Comparison of ENCODE assay signal across 21 cellular contexts in genomic region chr16:11705311-11705710, GRCh38. TPM values are rescaled to one million over a fixed set of nuclear protein-coding genes. Genes with fewer than 3 reads are reported as not detected.
DNase-seq lines count a peak whose midpoint lies in the region; ATAC-seq, FAIRE-seq and TF ChIP-seq lines count a peak whose summit lies in the region.
"Had no signal": no experiment of that assay in that cellular context is flagged by ENCODE, and none has a peak within 500 bp of the region (broad histone marks: within the 10 kb centered on the region; RNA-seq: fewer than 3 reads in every experiment).

No MANE protein-coding gene starts in this region.

- TF ChIP-seq CTCF in KMS-11 (conservative IDR thresholded peaks at IDR 0.05; ENCODE audit: low read depth, low read length), result no peak
- TF ChIP-seq CTCF in GM12878 (IDR thresholded peaks at IDR 0.05 in 2 of 3, conservative IDR thresholded peaks at IDR 0.05 in 1 of 3; ENCODE audit: control insufficient read depth in 2 of 3, extremely low read depth in 1 of 3, insufficient read depth in 1 of 3, low read depth in 3 of 3, low read length in 3 of 3), result no peak
- no peak for TF ChIP-seq CTCF in prostate gland (IDR thresholded peaks at IDR 0.05)

- intact Hi-C loops in GM12878 (cut with micrococcal nuclease; ENCODE audit: unreplicated experiment) (no loop called here), prostate gland (cut with DNase I) (no loop called here)

- peak overlapping the region in 2 of 3 donors; percentile 9 to 11 for H3K27ac Mint-ChIP-seq in CD4-positive, CD25-positive, alpha-beta regulatory T cell

- TF ChIP-seq POLR2A in GM12878 (IDR thresholded peaks at IDR 0.05; ENCODE audit: low read depth, low read length) (no peak), prostate gland (IDR thresholded peaks at IDR 0.05) (no peak)

- in situ Hi-C loops in GM12878 (cut with MboI), result no loop called here

- WGBS in GM12878 (ENCODE audit: insufficient coverage, insufficient replicate concordance, low lambda C conversion rate, missing lambda C conversion rate), result 69% methylated on average over 2 of the region's 2 CpGs
- WGBS in prostate gland, result 5% methylated on average over 2 of the region's 2 CpGs

- H3K9me3 ChIP-seq in CD4-positive, CD25-positive, alpha-beta regulatory T cell (ENCODE audit: control insufficient read depth in 2 of 2, low read length in 2 of 2), result no peaks in the 10 kb centered on the region
- H3K9me3 ChIP-seq in GM12878 (replicated peaks; ENCODE audit: control insufficient read depth, insufficient read depth, low read length), result no peaks in the 10 kb centered on the region
- no peaks in the 10 kb centered on the region for H3K9me3 ChIP-seq in prostate gland
- H3K9me3 ChIP-seq: Peyer's patch, SK-N-SH had no signal

- no peak overlapping the region for H3K4me3 ChIP-seq in CD4-positive, CD25-positive, alpha-beta regulatory T cell (ENCODE audit: low read depth, low read length)
- H3K4me3 ChIP-seq in KMS-11 (IDR thresholded peaks at IDR 0.05; ENCODE audit: insufficient read depth, low read depth, low read length) (no peak overlapping the region), GM12878 (no peak overlapping the region), prostate gland (no peak overlapping the region)
- H3K4me3 ChIP-seq: Peyer's patch had no signal

- no peak for DNase-seq in CD4-positive, CD25-positive, alpha-beta regulatory T cell
- DNase-seq in GM12878 (ENCODE audit: low read depth, low spot score), result no peak
- DNase-seq in prostate gland (ENCODE audit: low spot score), result peak; percentile 68
- no peak for DNase-seq in NCI-H2107 treated with DMSO at 0.1 percent for 48 hours (lab: John Stamatoyannopoulos, UW; ENCODE audit: unreplicated experiment)
- DNase-seq in effector CD8-positive, alpha-beta T cell (lab: John Stamatoyannopoulos, UW), result no peak
- no peak for DNase-seq in NOMO-1 treated with dmso at 0.1 percent for 144 hours (lab: John Stamatoyannopoulos, UW; ENCODE audit: unreplicated experiment)
- DNase-seq: COR-L47, DMS153, HCEC 1CT, MV-4-11, NCI-H1417 treated with DMSO at 0.1 percent for 48 hours, NCI-H1930, NCI-H2171 treated with DMSO at 0.1 percent for 48 hours, NCI-H446 treated with DMSO at 0.1 percent for 48 hours, NCI-H748 treated with DMSO at 0.1 percent for 48 hours, Peyer's patch, SHP77, SK-N-SH had no signal

- peaks cover 0 to 2% (median 0%) of the 10 kb centered on the region in 7 donors for H3K9me3 Mint-ChIP-seq in CD4-positive, CD25-positive, alpha-beta regulatory T cell
- H3K9me3 Mint-ChIP-seq: IgD-negative memory B cell had no signal

- H3K36me3 ChIP-seq in CD4-positive, CD25-positive, alpha-beta regulatory T cell (ENCODE audit: control insufficient read depth, insufficient read depth, low read length), result peaks cover 37% of the 10 kb centered on the region
- H3K36me3 ChIP-seq in KMS-11 (ENCODE audit: insufficient read depth) (no peaks in the 10 kb centered on the region; the same call in 1 of the 2 replicates), GM12878 (ENCODE audit: control insufficient read depth in 2 of 2, insufficient read depth in 2 of 2, low read length in 1 of 2) (peaks cover 6 to 28% of the 10 kb centered on the region in 2 experiments; a peak in 3 of 4 replicates), prostate gland (no peaks in the 10 kb centered on the region)

- BruUV-seq in GM12878 (replicated peaks; lab: Mats Ljungman, UMichigan), result TSS peak; percentile 23

- TF ChIP-seq EP300 in GM12878 (IDR thresholded peaks at IDR 0.05; ENCODE audit: borderline replicate concordance in 1 of 2, control insufficient read depth in 1 of 2, low read depth in 2 of 2, low read length in 2 of 2), result no peak

- H2AFZ ChIP-seq in KMS-11 (ENCODE audit: low read depth), result no peak overlapping the region
- H2AFZ ChIP-seq in GM12878 (ENCODE audit: control insufficient read depth, low read depth, low read length), result no peak overlapping the region

- H3K4me1 Mint-ChIP-seq in CD4-positive, CD25-positive, alpha-beta regulatory T cell, result peaks cover 27 to 50% (median 41%) of the 10 kb centered on the region in 4 donors

- H3K4me3 Mint-ChIP-seq in CD4-positive, CD25-positive, alpha-beta regulatory T cell, result no peak overlapping the region
- H3K4me3 Mint-ChIP-seq: IgD-negative memory B cell had no signal

- FAIRE-seq in GM12878 (lab: Jason Lieb, UNC), result no peak

- H3K4me2 ChIP-seq in KMS-11, result peak overlapping the region; percentile 70
- no peak overlapping the region for H3K4me2 ChIP-seq in GM12878 (ENCODE audit: control insufficient read depth, insufficient read depth)
- H3K4me2 ChIP-seq: SK-N-SH had no signal

- CTCF ChIA-PET in GM12878 (lab: Yijun Ruan, JAX), result interaction anchor here (1.2 to 1.7 kb wide), 4 partner anchors 9 to 309 kb away, joined by 3 to 5 read pairs (median 4); no protein-coding TSS in a partner anchor

- H3K9ac ChIP-seq in KMS-11 (peak overlapping the region; percentile 6; the same call in 1 of the 2 replicates), GM12878 (ENCODE audit: control insufficient read depth, insufficient read depth, low read length) (no peak overlapping the region)
- H3K9ac ChIP-seq: SK-N-SH had no signal

- RAD21 ChIA-PET in GM12878 (lab: Charles Lee; ENCODE audit: unreplicated experiment), result no interaction called here

- H4K20me1 ChIP-seq in KMS-11 (ENCODE audit: insufficient read depth) (no peaks in the 10 kb centered on the region), GM12878 (ENCODE audit: control insufficient read depth, insufficient read depth) (no peaks in the 10 kb centered on the region)

- H3K4me1 ChIP-seq in CD4-positive, CD25-positive, alpha-beta regulatory T cell (ENCODE audit: control insufficient read depth, insufficient read depth, low read length, poor library complexity, severe bottlenecking), result no peaks in the 10 kb centered on the region
- H3K4me1 ChIP-seq in KMS-11 (ENCODE audit: low read depth, poor library complexity, severe bottlenecking) (peaks cover 94% of the 10 kb centered on the region), GM12878 (ENCODE audit: control insufficient read depth, insufficient read depth, low read length) (no peaks in the 10 kb centered on the region; the same call in 1 of the 2 replicates), prostate gland (replicated peaks) (peaks cover 16% of the 10 kb centered on the region)
- H3K4me1 ChIP-seq: Peyer's patch had no signal

- POLR2A ChIA-PET in GM12878 (lab: Charles Lee), result interaction anchor here (0.8 to 1.0 kb wide), 2 partner anchors 11 to 37 kb away, joined by 3 read pairs; partner anchors contain the start of gene TXNDC11

- H3K27ac ChIP-seq in CD4-positive, CD25-positive, alpha-beta regulatory T cell (ENCODE audit: insufficient read depth, low read length, poor library complexity, severe bottlenecking), result no peak overlapping the region
- H3K27ac ChIP-seq in KMS-11 (peak overlapping the region; percentile 66), GM12878 (ENCODE audit: control insufficient read depth, insufficient read depth) (no peak overlapping the region), prostate gland (peak overlapping the region; percentile 47 to 64)
- H3K27ac ChIP-seq: Peyer's patch had no signal

- ATAC-seq in CD4-positive, CD25-positive, alpha-beta regulatory T cell (ENCODE audit: low read depth in 2 of 2), result no peak
- ATAC-seq in GM12878 (no peak), GM19452 (IDR thresholded peaks at IDR 0.05; ENCODE audit: unreplicated experiment) (no peak)

- TF ChIP-seq RAD21 in GM12878 (IDR thresholded peaks at IDR 0.05; ENCODE audit: insufficient read depth, low read depth, low read length), result no peak

- SMC1A ChIA-PET in GM12878 (lab: Charles Lee; ENCODE audit: uncharacterized antibody, unreplicated experiment), result interaction anchor here (0.9 to 1.0 kb wide), 2 partner anchors 9 to 16 kb away, joined by 3 read pairs; no protein-coding TSS in a partner anchor

- H3K27me3 ChIP-seq in CD4-positive, CD25-positive, alpha-beta regulatory T cell (ENCODE audit: control insufficient read depth, insufficient read depth, low read length), result no peaks in the 10 kb centered on the region
- no peaks in the 10 kb centered on the region for H3K27me3 ChIP-seq in KMS-11 (ENCODE audit: insufficient read depth, low read depth)
- H3K27me3 ChIP-seq in GM12878 (replicated peaks in 1 of 2; ENCODE audit: control insufficient read depth in 2 of 2, insufficient read depth in 2 of 2, low read length in 1 of 2), result no peaks in the 10 kb centered on the region
- H3K27me3 ChIP-seq in prostate gland (replicated peaks; ENCODE audit: insufficient read depth), result no peaks in the 10 kb centered on the region
- H3K27me3 ChIP-seq: Peyer's patch had no signal

- peaks cover 45% of the 10 kb centered on the region for H3K36me3 Mint-ChIP-seq in CD4-positive, CD25-positive, alpha-beta regulatory T cell

- H3K79me2 ChIP-seq in KMS-11 (ENCODE audit: insufficient read depth, low read depth), result peaks cover 57% of the 10 kb centered on the region; the same call in 1 of the 2 replicates
- peaks cover 4% of the 10 kb centered on the region for H3K79me2 ChIP-seq in GM12878 (ENCODE audit: control insufficient read depth, insufficient read depth, low read length)

- no peaks in the 10 kb centered on the region for H3K27me3 Mint-ChIP-seq in CD4-positive, CD25-positive, alpha-beta regulatory T cell
- H3K27me3 Mint-ChIP-seq: IgD-negative memory B cell had no signal

RNA-seq across cellular contexts. Expression of gene SNN, which starts 37.1 kb away (rescaled TPM):
- 27.5 TPM for total RNA-seq in CD4-positive, CD25-positive, alpha-beta regulatory T cell
- polyA plus RNA-seq in CD4-positive, CD25-positive, alpha-beta regulatory T cell, result 10 to 100 TPM; 14.5 to 31.2 (median 23.8) TPM
- 34.4 and 35.4 TPM in 2 replicates for total RNA-seq in GM12878 (2013; cell fraction: nucleolus; rRNA removed)
- total RNA-seq in GM12878 (2014; rRNA removed) (25.6 and 28.2 TPM in 2 replicates), GM12878 (2014; rRNA removed; fragmentation: Illumina TruSeq; extraction: Trizol) (26.9 and 27.3 TPM in 2 replicates), GM12878 (2021) (38.5 and 40.4 TPM in 2 replicates), prostate gland (10 to 100 TPM; 20.8 TPM)
- 15.3 TPM for polyA plus RNA-seq in GM12878 (2011; ENCODE audit: low read depth)
- polyA plus RNA-seq in GM12878 (2011; rRNA removed) (32.8 and 43.4 TPM in 2 replicates), GM12878 (2014; fragmentation: Illumina TruSeq; extraction: Trizol) (26.5 and 32.4 TPM in 2 replicates), GM12878 (2014; fragmentation: Nextera tagmentation; extraction: Ambion mirVana) (1 to 10 TPM; 2.2 to 5.2 TPM), GM12878 (2014; rRNA removed) (40.0 and 42.4 TPM in 2 replicates), GM12878 (2016; fragmentation: Nextera tagmentation; extraction: Ambion mirVana) (10 to 100 TPM; 17.4 to 22.6 TPM)
- 35.7 and 49.6 TPM in 2 replicates for polyA plus RNA-seq in GM12878 (2011; cell fraction: cytosol; rRNA removed)
- 25.6 and 27.0 TPM in 2 replicates for polyA plus RNA-seq in GM12878 (2011; cell fraction: nucleus; rRNA removed)
- 19.4 and 29.5 TPM in 2 replicates for polyA plus RNA-seq in GM12878 (2012)
- polyA minus RNA-seq in GM12878 (2011; rRNA and poly(A)+ RNA removed), result 17.0 and 24.5 TPM in 2 replicates
- polyA minus RNA-seq in GM12878 (2011; cell fraction: cytosol; rRNA and poly(A)+ RNA removed), result 10.7 and 12.4 TPM in 2 replicates
- 9.7 and 16.1 TPM in 2 replicates for polyA minus RNA-seq in GM12878 (2011; cell fraction: nucleus; rRNA and poly(A)+ RNA removed)

RNA-seq across cellular contexts. Expression of gene TXNDC11, which starts 37.3 kb away (rescaled TPM):
- 178 TPM for total RNA-seq in CD4-positive, CD25-positive, alpha-beta regulatory T cell
- polyA plus RNA-seq in CD4-positive, CD25-positive, alpha-beta regulatory T cell, result 10 to 100 TPM; 64.9 to 77.2 (median 70.0) TPM
- 97.8 and 99.6 TPM in 2 replicates for total RNA-seq in GM12878 (2013; cell fraction: nucleolus; rRNA removed)
- total RNA-seq in GM12878 (2014; rRNA removed), result 54.4 and 59.1 TPM in 2 replicates
- total RNA-seq in GM12878 (2014; rRNA removed; fragmentation: Illumina TruSeq; extraction: Trizol), result 33.3 and 43.1 TPM in 2 replicates
- total RNA-seq in GM12878 (2021), result 45.8 and 51.8 TPM in 2 replicates
- polyA plus RNA-seq in GM12878 (2011; ENCODE audit: low read depth), result 38.0 TPM
- polyA plus RNA-seq in GM12878 (2011; rRNA removed), result 71.0 and 86.7 TPM in 2 replicates
- 96.3 and 103 TPM in 2 replicates for polyA plus RNA-seq in GM12878 (2011; cell fraction: cytosol; rRNA removed)
- 86.4 and 91.4 TPM in 2 replicates for polyA plus RNA-seq in GM12878 (2011; cell fraction: nucleus; rRNA removed)
- 48.2 and 55.5 TPM in 2 replicates for polyA plus RNA-seq in GM12878 (2012)
- polyA plus RNA-seq in GM12878 (2014; fragmentation: Illumina TruSeq; extraction: Trizol), result 40.7 and 49.9 TPM in 2 replicates
- 1 to 10 TPM; 1.7 to 7.3 TPM for polyA plus RNA-seq in GM12878 (2014; fragmentation: Nextera tagmentation; extraction: Ambion mirVana)
- polyA plus RNA-seq in GM12878 (2014; rRNA removed), result 57.0 and 59.9 TPM in 2 replicates
- polyA plus RNA-seq in GM12878 (2016; fragmentation: Nextera tagmentation; extraction: Ambion mirVana), result 10 to 100 TPM; 69.8 to 70.7 TPM
- polyA minus RNA-seq in GM12878 (2011; rRNA and poly(A)+ RNA removed), result 79.2 and 95.3 TPM in 2 replicates
- polyA minus RNA-seq in GM12878 (2011; cell fraction: cytosol; rRNA and poly(A)+ RNA removed), result 28.7 and 34.5 TPM in 2 replicates
- 27.4 and 50.4 TPM in 2 replicates for polyA minus RNA-seq in GM12878 (2011; cell fraction: nucleus; rRNA and poly(A)+ RNA removed)
- 10 to 100 TPM; 75.0 to 96.9 TPM for total RNA-seq in prostate gland

Comparison
In these comparisons a context has a peak if more than half of its experiments do, and no peak if none do; other contexts are left out.
1. H3K27ac ChIP-seq: peak in KMS-11 (single experiment) and prostate gland (2 of 2); none in CD4-positive, CD25-positive, alpha-beta regulatory T cell (single experiment) and GM12878 (single experiment).